Comparison of ENCODE assay signal across 8 cellular contexts in genomic region chr11:33987975-33988580, GRCh38.
DNase-seq lines count a peak whose midpoint lies in the region; ATAC-seq and TF ChIP-seq lines count a peak whose summit lies in the region.

No MANE protein-coding gene starts in this region.

- no TSS peak for BruUV-seq in mammary epithelial cell (replicated peaks; lab: Mats Ljungman, UMichigan)

- POLR2A ChIA-PET in WTC11 (lab: Charles Lee) = interaction anchor here (0.7 to 1.0 kb wide), 2 partner anchors 115 to 120 kb away, joined by 3 read pairs; no protein-coding TSS in a partner anchor

- CTCF ChIA-PET in WTC11 (lab: Charles Lee) = interaction anchor here (0.6 to 3.0 kb wide), 54 partner anchors 10 to 1303 kb away, joined by 3 to 45 read pairs (median 5); partner anchors contain the start of genes ABTB2 and CAPRIN1
- CTCF ChIA-PET in mammary epithelial cell (lab: Charles Lee; ENCODE audit: low non-redundant PET) = interaction anchor here (0.5 to 1.0 kb wide), 6 partner anchors 14 to 617 kb away, joined by 3 to 23 read pairs (median 5); no protein-coding TSS in a partner anchor

- H3K9ac ChIP-seq in mammary epithelial cell (ENCODE audit: insufficient read depth, low read length) = no peak overlapping the region

- peak; percentile 80 for TF ChIP-seq CTCF in WTC11 (IDR thresholded peaks at IDR 0.05)
- TF ChIP-seq CTCF in mammary epithelial cell (conservative IDR thresholded peaks at IDR 0.05 in 1 of 2, IDR thresholded peaks at IDR 0.05 in 1 of 2; ENCODE audit: extremely low read depth in 1 of 2, insufficient read depth in 1 of 2, low read depth in 1 of 2, low read length in 2 of 2) = peak; percentile 82 to 89

- no peak overlapping the region for H3K4me3 Mint-ChIP-seq in WTC11

- no peaks in the 10 kb centered on the region for H3K27me3 ChIP-seq in mammary epithelial cell (ENCODE audit: insufficient read depth, low read length)

- peak; percentile 85 for DNase-seq in Ammon's horn (ENCODE audit: low spot score)
- peak; percentile 3 for DNase-seq in GOT3 (lab: John Stamatoyannopoulos, UW)
- peak; percentile 75 for DNase-seq in NCI-H2196 (lab: John Stamatoyannopoulos, UW; ENCODE audit: unreplicated experiment)
- peak; percentile 82 for DNase-seq in WTC11 (ENCODE audit: low spot score)
- DNase-seq in mammary epithelial cell = peak; percentile 48
- peak; percentile 77 for DNase-seq in islet precursor cell
- DNase-seq in stimulated activated CD4-positive, alpha-beta T cell treated with anti-CD3 and anti-CD28 coated beads, Interleukin-1b, Interleukin-23, amount 100 ng/mL, for 1 hour (ENCODE audit: low read depth in 2 of 2) = peak; percentile 32 to 44

- H4K20me1 ChIP-seq in mammary epithelial cell (ENCODE audit: insufficient read depth, low read length) = no peaks in the 10 kb centered on the region

- H3K4me3 ChIP-seq in mammary epithelial cell (replicated peaks in 1 of 3; ENCODE audit: insufficient read depth in 1 of 3, low read depth in 2 of 3, low read length in 3 of 3) = no peak overlapping the region

- ATAC-seq in WTC11 = peak; percentile 99
- no peak for ATAC-seq in GM18511 (IDR thresholded peaks at IDR 0.05; ENCODE audit: unreplicated experiment)

- no peak overlapping the region for H2AFZ ChIP-seq in mammary epithelial cell (ENCODE audit: low read depth, low read length)

- H3K27me3 Mint-ChIP-seq in WTC11 (ENCODE audit: low read depth) = no peaks in the 10 kb centered on the region

- no peaks in the 10 kb centered on the region for H3K4me1 ChIP-seq in mammary epithelial cell (ENCODE audit: insufficient read depth, low read length)

- no peaks in the 10 kb centered on the region; the same call in 1 of the 2 replicates for H3K36me3 Mint-ChIP-seq in WTC11

- no peaks in the 10 kb centered on the region for H3K4me1 Mint-ChIP-seq in WTC11

- no peak overlapping the region for H3K4me2 ChIP-seq in mammary epithelial cell (ENCODE audit: insufficient read depth, low read depth, low read length)

- no peaks in the 10 kb centered on the region for H3K9me3 ChIP-seq in mammary epithelial cell (replicated peaks; ENCODE audit: insufficient read depth, low read length)

- dilution Hi-C loops in mammary epithelial cell (cut with HindIII; ENCODE audit: low sequenced_read_pairs) = loop anchor here (5.0 kb wide), 1 partner anchor 96 kb away; the partner anchor contains the start of gene LMO2

- H3K27ac ChIP-seq in mammary epithelial cell (ENCODE audit: insufficient read depth, low read depth, low read length) = no peak overlapping the region

- H3K9me3 Mint-ChIP-seq in WTC11 = peaks cover 16% of the 10 kb centered on the region

- in situ Hi-C loops in mammary epithelial cell (cut with MboI; ENCODE audit: low sequenced_read_pairs in 2 of 2) = loop anchor here in 1 of 2 donors (25.0 kb wide), 1 partner anchor 374 kb away; the partner anchor contains the start of gene ABTB2

- intact Hi-C loops in mammary epithelial cell (cut with micrococcal nuclease) = loop anchor here (1.0 kb wide), 2 partner anchors 130 to 153 kb away; no protein-coding TSS in a partner anchor

- no peak overlapping the region for H3K27ac Mint-ChIP-seq in WTC11

- H3K79me2 ChIP-seq in mammary epithelial cell (ENCODE audit: insufficient read depth, low read length) = no peaks in the 10 kb centered on the region

- WGBS in mammary epithelial cell (ENCODE audit: low coverage, missing lambda C conversion rate) = 39% methylated on average over 11 of the region's 12 CpGs

- H3K36me3 ChIP-seq in mammary epithelial cell (ENCODE audit: insufficient read depth, low read length) = no peaks in the 10 kb centered on the region

TF ChIP-seq in WTC11, 78 proteins besides CTCF, POLR2A, EP300 and RAD21:
- no peak for TF ChIP-seq CREB1 (CRISPR knock-in tag; IDR thresholded peaks at IDR 0.05)
- TF ChIP-seq IRF1 (CRISPR knock-in tag; IDR thresholded peaks at IDR 0.05) = no peak

Comparison
In these comparisons a context has a peak if more than half of its experiments do, and no peak if none do; other contexts are left out.
1. DNase-seq: peak in every context shown above with its lines; median percentile 85 in Ammon's horn; 82 in WTC11; 77 in islet precursor cell; 75 in NCI-H2196; 48 in mammary epithelial cell; 38 in stimulated activated CD4-positive, alpha-beta T cell treated with anti-CD3 and anti-CD28 coated beads, Interleukin-1b, Interleukin-23, amount 100 ng/mL, for 1 hour; 3 in GOT3.